Comparison of ENCODE assay signal across 10 cellular contexts in genomic region chr9:123321874-123322770, GRCh38. TPM values are rescaled to one million over a fixed set of nuclear protein-coding genes. Genes with fewer than 3 reads are reported as not detected.
DNase-seq lines count a peak whose midpoint lies in the region; ATAC-seq, FAIRE-seq and TF ChIP-seq lines count a peak whose summit lies in the region.
"Had no signal": no experiment of that assay in that cellular context is flagged by ENCODE, and none has a peak within 500 bp of the region (broad histone marks: within the 10 kb centered on the region; RNA-seq: fewer than 3 reads in every experiment).

No MANE protein-coding gene starts in this region.

- no peaks in the 10 kb centered on the region for H3K36me3 ChIP-seq in BLaER1 treated with 17β-estradiol and CSF1 and Interleukin-3, amounts not matched to agents 10 nM and 100 nM

- POLR2A ChIA-PET in activated naive CD8-positive, alpha-beta T cell treated with anti-CD3 and anti-CD28 coated beads, Interleukin-2, amount 10 ng/mL, durations not matched to agents 7 days and 5 days (lab: Charles Lee): interaction anchor here (0.8 to 6.9 kb wide), 6 partner anchors 7 to 28 kb away, joined by 3 to 83 read pairs (median 6); no protein-coding TSS in a partner anchor

- H3K27me3 Mint-ChIP-seq in activated naive CD8-positive, alpha-beta T cell treated with anti-CD3 and anti-CD28 coated beads, Interleukin-2, amount 10 ng/mL, durations not matched to agents 7 days and 5 days: no peaks in the 10 kb centered on the region

- peak overlapping the region; percentile 51 to 84 (median 79); a peak in 20 of 22 replicates for H3K9ac ChIP-seq in BLaER1 treated with 17β-estradiol and CSF1 and Interleukin-3, amounts not matched to agents 10 nM and 100 nM

- peak overlapping the region; percentile 72 to 90 (median 80) for H3K4me2 ChIP-seq in BLaER1 treated with 17β-estradiol and CSF1 and Interleukin-3, amounts not matched to agents 10 nM and 100 nM

- peak overlapping the region; percentile 66 for H3K4me3 Mint-ChIP-seq in activated naive CD8-positive, alpha-beta T cell treated with anti-CD3 and anti-CD28 coated beads, Interleukin-2, amount 10 ng/mL, durations not matched to agents 7 days and 5 days

- H3K4me3 ChIP-seq in BLaER1 treated with 17β-estradiol and CSF1 and Interleukin-3, amounts not matched to agents 10 nM and 100 nM: peak overlapping the region in 6 of 10 experiments; percentile 0 to 37 (median 25); a peak in 5 of 20 replicates
- H3K4me3 ChIP-seq: lung had no signal

- peak; percentile 51 for ATAC-seq in GM18868 (IDR thresholded peaks at IDR 0.05; ENCODE audit: unreplicated experiment)
- peak; percentile 8 for ATAC-seq in HG03108 (IDR thresholded peaks at IDR 0.05; ENCODE audit: unreplicated experiment)
- ATAC-seq in activated naive CD8-positive, alpha-beta T cell treated with anti-CD3 and anti-CD28 coated beads, Interleukin-2, amount 10 ng/mL, durations not matched to agents 7 days and 5 days (ENCODE audit: low read depth): no peak

- H3K9me3 ChIP-seq in BLaER1 treated with 17β-estradiol and CSF1 and Interleukin-3, amounts not matched to agents 10 nM and 100 nM (replicated peaks in 1 of 11): no peaks in the 10 kb centered on the region

- no peak for DNase-seq in activated naive CD8-positive, alpha-beta T cell treated with anti-CD3 and anti-CD28 coated beads, Interleukin-2, amount 10 ng/mL, durations not matched to agents 7 days and 5 days
- DNase-seq in DMS 273 treated with DMSO at 0.1 percent for 48 hours (lab: John Stamatoyannopoulos, UW) (no peak), D721Med (ENCODE audit: insufficient read length, low spot score) (no peak), HPDE6-E6E7 (ENCODE audit: extremely low spot score) (no peak), HuH-7.5 (ENCODE audit: low spot score) (no peak)
- DNase-seq: NCI-H69 had no signal

- no peak for FAIRE-seq in D721Med (lab: Jason Lieb, UNC)

- no peaks in the 10 kb centered on the region for H4K20me1 ChIP-seq in BLaER1 treated with 17β-estradiol and CSF1 and Interleukin-3, amounts not matched to agents 10 nM and 100 nM

- TF ChIP-seq CTCF in D721Med (IDR thresholded peaks at IDR 0.05; ENCODE audit: insufficient read depth, missing control alignments): no peak

- no peaks in the 10 kb centered on the region for H3K36me3 Mint-ChIP-seq in activated naive CD8-positive, alpha-beta T cell treated with anti-CD3 and anti-CD28 coated beads, Interleukin-2, amount 10 ng/mL, durations not matched to agents 7 days and 5 days

- H3K4me1 Mint-ChIP-seq in activated naive CD8-positive, alpha-beta T cell treated with anti-CD3 and anti-CD28 coated beads, Interleukin-2, amount 10 ng/mL, durations not matched to agents 7 days and 5 days: peaks cover 50% of the 10 kb centered on the region

- no peaks in the 10 kb centered on the region for H3K27me3 ChIP-seq in BLaER1 treated with 17β-estradiol and CSF1 and Interleukin-3, amounts not matched to agents 10 nM and 100 nM

- no peaks in the 10 kb centered on the region for H3K9me3 Mint-ChIP-seq in activated naive CD8-positive, alpha-beta T cell treated with anti-CD3 and anti-CD28 coated beads, Interleukin-2, amount 10 ng/mL, durations not matched to agents 7 days and 5 days

- peaks cover 49 to 100% (median 99%) of the 10 kb centered on the region in 10 experiments for H3K4me1 ChIP-seq in BLaER1 treated with 17β-estradiol and CSF1 and Interleukin-3, amounts not matched to agents 10 nM and 100 nM

- peak overlapping the region in 10 of 11 experiments; percentile 61 to 96 (median 90); a peak in 21 of 22 replicates for H3K27ac ChIP-seq in BLaER1 treated with 17β-estradiol and CSF1 and Interleukin-3, amounts not matched to agents 10 nM and 100 nM

- H3K27ac Mint-ChIP-seq in activated naive CD8-positive, alpha-beta T cell treated with anti-CD3 and anti-CD28 coated beads, Interleukin-2, amount 10 ng/mL, durations not matched to agents 7 days and 5 days: peak overlapping the region; percentile 94

RNA-seq across cellular contexts. Expression of gene CRB2, which starts 33.9 kb away (rescaled TPM):
- total RNA-seq in activated naive CD8-positive, alpha-beta T cell treated with anti-CD3 and anti-CD28 coated beads, Interleukin-2, amount 10 ng/mL, durations not matched to agents 7 days and 5 days: not detected

RNA-seq across cellular contexts. Expression of gene STRBP, which starts 53.7 kb away (rescaled TPM):
- 10 to 100 TPM; 30.3 to 31.0 TPM for total RNA-seq in activated naive CD8-positive, alpha-beta T cell treated with anti-CD3 and anti-CD28 coated beads, Interleukin-2, amount 10 ng/mL, durations not matched to agents 7 days and 5 days
